Comparison of ENCODE assay signal across 18 cellular contexts in the genomic region with DNA sequence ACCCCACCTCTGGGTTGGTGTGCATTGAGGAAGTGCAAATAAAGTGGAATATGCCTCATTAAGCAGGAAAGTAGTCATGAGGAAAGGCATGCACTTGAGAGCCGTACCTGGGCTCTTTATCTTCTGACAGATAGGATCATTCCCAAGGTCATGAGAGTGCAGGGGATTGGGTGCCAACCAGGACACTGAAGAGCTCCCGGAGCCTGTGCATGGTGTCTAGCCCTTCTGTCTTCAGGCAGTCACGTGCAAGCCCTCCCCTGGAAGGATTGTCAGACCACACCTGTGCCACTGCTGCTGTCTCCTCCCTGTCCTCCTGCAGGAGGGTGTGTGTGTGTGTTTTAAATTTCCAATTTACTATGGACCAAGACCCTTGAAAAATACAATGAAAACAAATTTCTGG.
DNase-seq lines count a peak whose midpoint lies in the region; ATAC-seq and FAIRE-seq lines count a peak whose summit lies in the region.
"Had no signal": no experiment of that assay in that cellular context is flagged by ENCODE, and none has a peak within 500 bp of the region (broad histone marks: within the 10 kb centered on the region; RNA-seq: fewer than 3 reads in every experiment).

No MANE protein-coding gene starts in this region.

- H3K36me3 ChIP-seq in small intestine (ENCODE audit: control insufficient read depth in 2 of 2, insufficient read depth in 2 of 2, low read length in 2 of 2): no peaks in the 10 kb centered on the region

- ATAC-seq in GM21423 (IDR thresholded peaks at IDR 0.05; ENCODE audit: unreplicated experiment): no peak
- ATAC-seq: CD8-positive, alpha-beta T cell had no signal

- H3K27ac ChIP-seq in small intestine (ENCODE audit: low read depth in 1 of 2, low read length in 1 of 2): no peak overlapping the region
- H3K27ac ChIP-seq: 22Rv1 had no signal

- no peaks in the 10 kb centered on the region for H3K4me1 ChIP-seq in small intestine (ENCODE audit: control insufficient read depth in 2 of 2, insufficient read depth in 1 of 2, low read depth in 1 of 2, low read length in 1 of 2)

- 28 to 65% (median 58%) methylated on average over 3 of the region's 3 CpGs for WGBS in small intestine, 3 donors

- no peaks in the 10 kb centered on the region for H3K9me3 ChIP-seq in small intestine (ENCODE audit: control insufficient read depth, low read depth)

- no peaks in the 10 kb centered on the region for H3K27me3 ChIP-seq in small intestine (ENCODE audit: control insufficient read depth in 2 of 2, insufficient read depth in 2 of 2, low read length in 2 of 2)

- no peak overlapping the region for H3K4me3 ChIP-seq in small intestine (ENCODE audit: low read depth in 1 of 2, low read length in 2 of 2)

- DNase-seq in DMS53 (lab: John Stamatoyannopoulos, UW) (peak; percentile 20), DMS53 treated with DMSO at 0.1 percent for 48 hours (lab: John Stamatoyannopoulos, UW; ENCODE audit: unreplicated experiment) (no peak), NCI-H2029 treated with DMSO at 0.1 percent for 48 hours (lab: John Stamatoyannopoulos, UW) (peak; percentile 76), NCI-H69 (lab: John Stamatoyannopoulos, UW) (peak; percentile 66), left kidney (ENCODE audit: low read depth, low spot score) (peak; percentile 9), NCI-H146 (lab: John Stamatoyannopoulos, UW) (no peak), small intestine (no peak)
- DNase-seq: CD8-positive, alpha-beta T cell; COR-L47; EL; HCEC 1CT; HFFc6 had no signal

- no peak for FAIRE-seq in small intestine (lab: Jason Lieb, UNC)
- FAIRE-seq: D721Med, G401.6, GM12891, GM19239 had no signal

Comparison
In these comparisons a context has a peak if more than half of its experiments do, and no peak if none do; other contexts are left out.
1. DNase-seq: peak in DMS53 (single experiment), NCI-H2029 treated with DMSO at 0.1 percent for 48 hours (single experiment), NCI-H69 (single experiment) and left kidney (single experiment); none in DMS53 treated with DMSO at 0.1 percent for 48 hours (single experiment), NCI-H146 (single experiment) and small intestine (single experiment).